9 cellular contexts compared by ENCODE assay signal in genomic region chr12:9943244-9943643, GRCh38. TPM values are rescaled to one million over a fixed set of nuclear protein-coding genes. Genes with fewer than 3 reads are reported as not detected.
A peak's percentile ranks its signal among the peaks of the same experiment; 100 is the strongest.
DNase-seq lines count a peak whose midpoint lies in the region; ATAC-seq and TF ChIP-seq lines count a peak whose summit lies in the region.
"Had no signal": no experiment of that assay in that cellular context is flagged by ENCODE, and none has a peak within 500 bp of the region (broad histone marks: within the 10 kb centered on the region; RNA-seq: fewer than 3 reads in every experiment).

No MANE protein-coding gene starts in this region.

- H3K9me3 Mint-ChIP-seq in activated CD4-positive, alpha-beta memory T cell treated with anti-CD3 and anti-CD28 coated beads, Interleukin-2, amount 10 ng/mL, durations not matched to agents 7 days and 5 days, result no peaks in the 10 kb centered on the region

- no peak for TF ChIP-seq CTCF in GM10248 (IDR thresholded peaks at IDR 0.05; ENCODE audit: control extremely low read depth, extremely low read depth, low read depth, missing control alignments)

- peaks cover 3% of the 10 kb centered on the region for H3K27me3 ChIP-seq in mononuclear cell (ENCODE audit: insufficient read depth, low read length)

- peak; percentile 62 for DNase-seq in activated CD4-positive, alpha-beta memory T cell treated with anti-CD3 and anti-CD28 coated beads, Interleukin-2, amount 10 ng/mL, durations not matched to agents 7 days and 5 days
- DNase-seq in GM10248 (ENCODE audit: extremely low spot score), result no peak
- no peak for DNase-seq in NCI-H1694 treated with DMSO at 0.1 percent for 48 hours (lab: John Stamatoyannopoulos, UW)
- DNase-seq: SW 1271 had no signal

- ATAC-seq in HG03432 (IDR thresholded peaks at IDR 0.05; ENCODE audit: unreplicated experiment), result peak; percentile 52
- no peak for ATAC-seq in GM18502 (IDR thresholded peaks at IDR 0.05; ENCODE audit: poor library complexity, unreplicated experiment)
- ATAC-seq in GM19452 (IDR thresholded peaks at IDR 0.05; ENCODE audit: unreplicated experiment), result no peak

- H3K9me3 ChIP-seq in ES-I3 (ENCODE audit: control insufficient read depth, insufficient read depth, low read length), result no peaks in the 10 kb centered on the region
- no peaks in the 10 kb centered on the region for H3K9me3 ChIP-seq in mononuclear cell (ENCODE audit: low read depth, low read length)

- peak overlapping the region; percentile 36 for H3K27ac Mint-ChIP-seq in activated CD4-positive, alpha-beta memory T cell treated with anti-CD3 and anti-CD28 coated beads, Interleukin-2, amount 10 ng/mL, durations not matched to agents 7 days and 5 days

- CTCF ChIA-PET in activated CD4-positive, alpha-beta memory T cell treated with anti-CD3 and anti-CD28 coated beads, Interleukin-2, amount 10 ng/mL, durations not matched to agents 7 days and 5 days (lab: Charles Lee), result no interaction called here
- CTCF ChIA-PET in GM10248 (lab: Yijun Ruan, JAX), result no interaction called here

- H3K4me1 ChIP-seq in ES-I3 (ENCODE audit: insufficient read depth, low read length) (no peaks in the 10 kb centered on the region), mononuclear cell (ENCODE audit: insufficient read depth, low read length) (peaks cover 48% of the 10 kb centered on the region)

- H3K27me3 Mint-ChIP-seq in activated CD4-positive, alpha-beta memory T cell treated with anti-CD3 and anti-CD28 coated beads, Interleukin-2, amount 10 ng/mL, durations not matched to agents 7 days and 5 days, result peaks cover 34% of the 10 kb centered on the region

- peak overlapping the region; percentile 30 for H3K4me3 ChIP-seq in mononuclear cell (ENCODE audit: low read length)

- no peaks in the 10 kb centered on the region for H3K36me3 ChIP-seq in ES-I3 (ENCODE audit: insufficient read depth, low read length)

- POLR2A ChIA-PET in activated CD4-positive, alpha-beta memory T cell treated with anti-CD3 and anti-CD28 coated beads, Interleukin-2, amount 10 ng/mL, durations not matched to agents 7 days and 5 days (lab: Charles Lee), result no interaction called here
- POLR2A ChIA-PET in GM10248 (lab: Yijun Ruan, JAX), result no interaction called here

- peaks cover 22% of the 10 kb centered on the region for H3K4me1 Mint-ChIP-seq in activated CD4-positive, alpha-beta memory T cell treated with anti-CD3 and anti-CD28 coated beads, Interleukin-2, amount 10 ng/mL, durations not matched to agents 7 days and 5 days

- peak overlapping the region; percentile 37; the same call in 1 of the 2 replicates for H3K9ac ChIP-seq in ES-I3 (ENCODE audit: low read depth, low read length)

- no peaks in the 10 kb centered on the region for H3K36me3 Mint-ChIP-seq in activated CD4-positive, alpha-beta memory T cell treated with anti-CD3 and anti-CD28 coated beads, Interleukin-2, amount 10 ng/mL, durations not matched to agents 7 days and 5 days (ENCODE audit: low read depth)

- H3K4me3 Mint-ChIP-seq in activated CD4-positive, alpha-beta memory T cell treated with anti-CD3 and anti-CD28 coated beads, Interleukin-2, amount 10 ng/mL, durations not matched to agents 7 days and 5 days, result peak overlapping the region; percentile 76

RNA-seq across cellular contexts. Expression of gene CLEC2A, which starts 11.1 kb away (rescaled TPM):
- not detected for total RNA-seq in activated CD4-positive, alpha-beta memory T cell treated with anti-CD3 and anti-CD28 coated beads, Interleukin-2, amount 10 ng/mL, durations not matched to agents 7 days and 5 days
- not detected for total RNA-seq in mononuclear cell

RNA-seq across cellular contexts. Expression of gene CLEC12A, which starts 28.0 kb away (rescaled TPM):
- under 1 TPM; 0.60 to 0.65 TPM for total RNA-seq in activated CD4-positive, alpha-beta memory T cell treated with anti-CD3 and anti-CD28 coated beads, Interleukin-2, amount 10 ng/mL, durations not matched to agents 7 days and 5 days
- 33.7 TPM for total RNA-seq in mononuclear cell

RNA-seq across cellular contexts. Expression of gene CLEC1B, which starts 55.7 kb away (rescaled TPM):
- total RNA-seq in activated CD4-positive, alpha-beta memory T cell treated with anti-CD3 and anti-CD28 coated beads, Interleukin-2, amount 10 ng/mL, durations not matched to agents 7 days and 5 days, result not detected
- total RNA-seq in mononuclear cell, result 14.2 TPM

Comparison
In these comparisons a context has a peak if more than half of its experiments do, and no peak if none do; other contexts are left out.
1. RNA of gene CLEC12A, which starts 28.0 kb away (total RNA-seq): 33.7 TPM in mononuclear cell (single experiment); 0.60 to 0.65 TPM in activated CD4-positive, alpha-beta memory T cell treated with anti-CD3 and anti-CD28 coated beads, Interleukin-2, amount 10 ng/mL, durations not matched to agents 7 days and 5 days; every median in the first group is over 10 times any median in the second.
2. RNA of gene CLEC1B, which starts 55.7 kb away (total RNA-seq): 14.2 TPM in mononuclear cell (single experiment); not detected in activated CD4-positive, alpha-beta memory T cell treated with anti-CD3 and anti-CD28 coated beads, Interleukin-2, amount 10 ng/mL, durations not matched to agents 7 days and 5 days; every median in the first group is over 10 times any median in the second.